In the genomic region with DNA sequence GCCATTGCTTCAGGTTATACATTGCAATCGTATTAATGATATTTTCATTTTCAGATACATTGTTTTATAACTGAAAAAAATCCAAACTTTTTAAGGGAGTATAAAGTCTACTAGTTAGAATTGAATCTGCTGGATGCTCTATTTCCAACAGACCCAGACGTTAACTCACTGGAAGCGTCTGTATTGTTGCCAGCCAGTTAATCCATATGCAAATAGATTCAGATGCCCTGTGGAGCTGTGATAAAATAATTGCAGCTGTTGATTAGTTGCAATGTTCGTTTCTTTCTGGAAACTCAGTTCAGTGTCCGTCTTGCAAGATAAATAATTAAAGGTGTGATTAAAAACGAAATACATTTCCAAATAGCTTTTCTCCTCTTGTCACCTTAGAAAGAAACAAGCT, we compare ENCODE assay signal across 19 cellular contexts. TPM values are rescaled to one million over a fixed set of nuclear protein-coding genes. Genes with fewer than 3 reads are reported as not detected.
DNase-seq lines count a peak whose midpoint lies in the region; ATAC-seq, FAIRE-seq and TF ChIP-seq lines count a peak whose summit lies in the region.
"Had no signal": no experiment of that assay in that cellular context is flagged by ENCODE, and none has a peak within 500 bp of the region (broad histone marks: within the 10 kb centered on the region; RNA-seq: fewer than 3 reads in every experiment).

No MANE protein-coding gene starts in this region.

- H3K36me3 ChIP-seq in HUES6 (ENCODE audit: control insufficient read depth, insufficient read depth, low read length) (no peaks in the 10 kb centered on the region), SJSA1 (0 out of 2 replicates have a peak, but pooled peaks cover 3% of the 10 kb centered on the region), esophagus squamous epithelium (no peaks in the 10 kb centered on the region), small intestine (ENCODE audit: control insufficient read depth in 2 of 2, insufficient read depth in 2 of 2, low read length in 2 of 2) (no peaks in the 10 kb centered on the region), psoas muscle (ENCODE audit: insufficient read depth in 1 of 2, low read depth in 1 of 2) (no peaks in the 10 kb centered on the region)
- H3K36me3 ChIP-seq: upper lobe of right lung had no signal

- no peak overlapping the region for H3K4me3 ChIP-seq in HUES6 (ENCODE audit: low read depth, low read length)
- no peak overlapping the region for H3K4me3 ChIP-seq in SJSA1
- H3K4me3 ChIP-seq in esophagus squamous epithelium: no peak overlapping the region
- no peak overlapping the region for H3K4me3 ChIP-seq in small intestine (ENCODE audit: low read depth in 1 of 2, low read length in 2 of 2)
- H3K4me3 ChIP-seq in psoas muscle: no peak overlapping the region
- H3K4me3 ChIP-seq: upper lobe of right lung had no signal

- 21 to 22% methylated on average over 6 of the region's 6 CpGs for WGBS in esophagus squamous epithelium, 2 donors
- WGBS in small intestine, 3 donors: 15 to 39% (median 28%) methylated on average over 6 of the region's 6 CpGs
- WGBS in psoas muscle, 3 donors: 34 to 46% (median 39%) methylated on average over 6 of the region's 6 CpGs

- H3K9ac ChIP-seq in HUES6 (ENCODE audit: low read length): no peak overlapping the region

- TF ChIP-seq POLR2A in esophagus squamous epithelium (IDR thresholded peaks at IDR 0.05): no peak

- DNase-seq in SJSA1 (ENCODE audit: low read depth in 1 of 2, low spot score in 2 of 2) (peak in 1 of 2 experiments; percentile 42), esophagus squamous epithelium (lab: John Stamatoyannopoulos, UW) (no peak), small intestine (peak; percentile 44), psoas muscle (no peak)
- DNase-seq in central memory CD4-positive, alpha-beta T cell: no peak
- no peak for DNase-seq in stimulated activated CD4-positive, alpha-beta T cell treated with anti-CD3 and anti-CD28 coated beads, Interleukin-4, amount 100 ng/mL, for 4 hours
- DNase-seq in activated CD4-positive, alpha-beta T cell treated with anti-CD3 and anti-CD28 coated beads for 4 hours: no peak
- DNase-seq: activated CD4-positive, alpha-beta T cell treated with anti-CD3 and anti-CD28 coated beads, Interleukin-2, amount 10 ng/mL, durations not matched to agents 7 days and 5 days; DND-41; foreskin fibroblast; NCI-H1105; NCI-H2081 treated with DMSO at 0.1 percent for 48 hours; nephron progenitor cell; stimulated activated CD4-positive, alpha-beta T cell treated with anti-CD3 and anti-CD28 coated beads, Interleukin-2, amount 100 ng/mL, for 48 hours; T-cell; upper lobe of right lung had no signal

- peaks cover 52% of the 10 kb centered on the region for H3K4me1 ChIP-seq in HUES6 (ENCODE audit: control insufficient read depth, insufficient read depth, low read length)
- peaks cover 60% of the 10 kb centered on the region for H3K4me1 ChIP-seq in SJSA1 (replicated peaks)
- H3K4me1 ChIP-seq in esophagus squamous epithelium: peaks cover 30 to 97% (median 64%) of the 10 kb centered on the region in 3 donors
- H3K4me1 ChIP-seq in small intestine (ENCODE audit: control insufficient read depth in 2 of 2, insufficient read depth in 1 of 2, low read depth in 1 of 2, low read length in 1 of 2): peaks cover 0 to 2% of the 10 kb centered on the region in 2 donors
- peaks cover 9% of the 10 kb centered on the region for H3K4me1 ChIP-seq in psoas muscle

- H3K27me3 ChIP-seq in HUES6 (ENCODE audit: control insufficient read depth, insufficient read depth, low read length) (no peaks in the 10 kb centered on the region), SJSA1 (replicated peaks) (no peaks in the 10 kb centered on the region), esophagus squamous epithelium (no peaks in the 10 kb centered on the region), small intestine (ENCODE audit: control insufficient read depth in 2 of 2, insufficient read depth in 2 of 2, low read length in 2 of 2) (no peaks in the 10 kb centered on the region), psoas muscle (ENCODE audit: insufficient read depth in 3 of 3, low read length in 2 of 3) (no peaks in the 10 kb centered on the region)
- H3K27me3 ChIP-seq: upper lobe of right lung had no signal

- no peak for TF ChIP-seq CTCF in esophagus squamous epithelium (IDR thresholded peaks at IDR 0.05)
- TF ChIP-seq CTCF in psoas muscle (IDR thresholded peaks at IDR 0.05): no peak

- peak overlapping the region; percentile 2 for H3K27ac ChIP-seq in HUES6 (ENCODE audit: low read depth, low read length)
- H3K27ac ChIP-seq in SJSA1: peak overlapping the region; percentile 34
- peak overlapping the region; percentile 56 to 89 (median 84) for H3K27ac ChIP-seq in esophagus squamous epithelium
- no peak overlapping the region for H3K27ac ChIP-seq in small intestine (ENCODE audit: low read depth in 1 of 2, low read length in 1 of 2)
- H3K27ac ChIP-seq in psoas muscle: no peak overlapping the region

- intact Hi-C loops in esophagus squamous epithelium (cut with DNase I) (loop anchor here (5.0 kb wide), 1 partner anchor 41 kb away; no protein-coding TSS in a partner anchor), psoas muscle (cut with DNase I) (no loop called here)

- no peak for ATAC-seq in psoas muscle
- ATAC-seq: T-cell had no signal

- FAIRE-seq in small intestine (lab: Jason Lieb, UNC): no peak
- FAIRE-seq: endothelial cell of umbilical vein, TTC549 had no signal

- H3K9me3 ChIP-seq in HUES6 (ENCODE audit: control insufficient read depth, insufficient read depth, low read depth, low read length): no peaks in the 10 kb centered on the region
- H3K9me3 ChIP-seq in SJSA1 (replicated peaks): no peaks in the 10 kb centered on the region
- no peaks in the 10 kb centered on the region for H3K9me3 ChIP-seq in esophagus squamous epithelium
- no peaks in the 10 kb centered on the region for H3K9me3 ChIP-seq in small intestine (ENCODE audit: control insufficient read depth, low read depth)
- no peaks in the 10 kb centered on the region for H3K9me3 ChIP-seq in psoas muscle
- H3K9me3 ChIP-seq: upper lobe of right lung had no signal

RNA-seq across cellular contexts. Expression of gene GNA13, which starts 5.1 kb away (rescaled TPM):
- total RNA-seq in SJSA1 (2014; rRNA removed; shearing (Covaris generic)): 102 and 118 TPM in 2 replicates
- 10 to 100 TPM; 21.3 to 43.1 (median 35.7) TPM for total RNA-seq in esophagus squamous epithelium
- polyA plus RNA-seq in small intestine: 10 to 100 TPM; 19.8 to 30.0 (median 27.3) TPM
- total RNA-seq in psoas muscle: 10 to 100 TPM; 34.2 to 85.5 (median 50.4) TPM
- 10 to 100 TPM; 32.7 to 67.2 (median 38.1) TPM for polyA plus RNA-seq in psoas muscle

Comparison
In these comparisons a context has a peak if more than half of its experiments do, and no peak if none do; other contexts are left out.
1. H3K27ac ChIP-seq: peak in HUES6 (single experiment), SJSA1 (single experiment) and esophagus squamous epithelium (4 of 4); none in small intestine (0 of 2) and psoas muscle (single experiment).